2 cellular contexts compared by ENCODE assay signal in the genomic region with DNA sequence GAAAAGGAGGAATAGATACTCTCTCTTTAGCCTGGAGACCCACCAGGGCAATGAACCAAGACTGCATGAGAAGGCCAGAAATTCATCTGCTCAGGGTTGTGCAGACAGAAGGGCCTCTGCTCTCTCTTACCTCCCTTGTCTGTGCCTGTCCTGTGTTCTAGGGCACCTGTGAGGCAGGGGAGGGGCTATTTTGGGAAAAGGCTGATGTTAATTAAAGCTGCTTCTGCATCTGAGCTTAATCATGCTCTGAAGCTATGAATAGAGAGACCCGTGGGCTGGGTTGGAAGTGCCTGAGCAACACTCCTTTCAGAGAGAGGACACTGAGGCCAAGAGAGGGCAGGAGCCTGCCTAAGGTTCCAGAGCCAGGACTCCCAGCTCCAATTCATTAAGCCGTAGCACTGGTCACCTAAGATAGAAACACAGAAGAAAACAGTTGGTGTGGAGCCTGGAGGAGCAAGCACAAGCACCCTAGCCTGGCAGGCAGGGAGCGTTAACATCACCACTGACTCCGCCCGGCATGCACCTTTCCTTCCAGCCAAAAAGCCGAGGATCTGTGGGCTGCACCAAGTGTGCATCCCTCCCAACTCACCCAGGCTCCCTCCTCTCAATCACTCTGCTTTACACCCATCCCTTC.
TF ChIP-seq lines count a peak whose summit lies in the region.

No MANE protein-coding gene starts in this region.

TF ChIP-seq in HCT116, 20 proteins besides CTCF, POLR2A, EP300 and RAD21:
- TF ChIP-seq ZNF274 (IDR thresholded peaks at IDR 0.05; ENCODE audit: low read depth, low read length) = no peak
- TF ChIP-seq, protein P1, sequence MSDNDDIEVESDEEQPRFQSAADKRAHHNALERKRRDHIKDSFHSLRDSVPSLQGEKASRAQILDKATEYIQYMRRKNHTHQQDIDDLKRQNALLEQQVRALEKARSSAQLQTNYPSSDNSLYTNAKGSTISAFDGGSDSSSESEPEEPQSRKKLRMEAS (IDR thresholded peaks at IDR 0.05) = no peak
- TF ChIP-seq ZFX (IDR thresholded peaks at IDR 0.05) = no peak
- TF ChIP-seq, protein P2, sequence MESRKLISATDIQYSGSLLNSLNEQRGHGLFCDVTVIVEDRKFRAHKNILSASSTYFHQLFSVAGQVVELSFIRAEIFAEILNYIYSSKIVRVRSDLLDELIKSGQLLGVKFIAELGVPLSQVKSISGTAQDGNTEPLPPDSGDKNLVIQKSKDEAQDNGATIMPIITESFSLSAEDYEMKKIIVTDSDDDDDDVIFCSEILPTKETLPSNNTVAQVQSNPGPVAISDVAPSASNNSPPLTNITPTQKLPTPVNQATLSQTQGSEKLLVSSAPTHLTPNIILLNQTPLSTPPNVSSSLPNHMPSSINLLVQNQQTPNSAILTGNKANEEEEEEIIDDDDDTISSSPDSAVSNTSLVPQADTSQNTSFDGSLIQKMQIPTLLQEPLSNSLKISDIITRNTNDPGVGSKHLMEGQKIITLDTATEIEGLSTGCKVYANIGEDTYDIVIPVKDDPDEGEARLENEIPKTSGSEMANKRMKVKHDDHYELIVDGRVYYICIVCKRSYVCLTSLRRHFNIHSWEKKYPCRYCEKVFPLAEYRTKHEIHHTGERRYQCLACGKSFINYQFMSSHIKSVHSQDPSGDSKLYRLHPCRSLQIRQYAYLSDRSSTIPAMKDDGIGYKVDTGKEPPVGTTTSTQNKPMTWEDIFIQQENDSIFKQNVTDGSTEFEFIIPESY (IDR thresholded peaks at IDR 0.05; ENCODE audit: extremely low read depth, insufficient replicate concordance, low read length) = no peak

TF ChIP-seq in SK-N-SH, 30 proteins besides CTCF, POLR2A, EP300 and RAD21:
- TF ChIP-seq NFIC (IDR thresholded peaks at IDR 0.05; ENCODE audit: borderline replicate concordance) = no peak
- TF ChIP-seq, protein P3, sequence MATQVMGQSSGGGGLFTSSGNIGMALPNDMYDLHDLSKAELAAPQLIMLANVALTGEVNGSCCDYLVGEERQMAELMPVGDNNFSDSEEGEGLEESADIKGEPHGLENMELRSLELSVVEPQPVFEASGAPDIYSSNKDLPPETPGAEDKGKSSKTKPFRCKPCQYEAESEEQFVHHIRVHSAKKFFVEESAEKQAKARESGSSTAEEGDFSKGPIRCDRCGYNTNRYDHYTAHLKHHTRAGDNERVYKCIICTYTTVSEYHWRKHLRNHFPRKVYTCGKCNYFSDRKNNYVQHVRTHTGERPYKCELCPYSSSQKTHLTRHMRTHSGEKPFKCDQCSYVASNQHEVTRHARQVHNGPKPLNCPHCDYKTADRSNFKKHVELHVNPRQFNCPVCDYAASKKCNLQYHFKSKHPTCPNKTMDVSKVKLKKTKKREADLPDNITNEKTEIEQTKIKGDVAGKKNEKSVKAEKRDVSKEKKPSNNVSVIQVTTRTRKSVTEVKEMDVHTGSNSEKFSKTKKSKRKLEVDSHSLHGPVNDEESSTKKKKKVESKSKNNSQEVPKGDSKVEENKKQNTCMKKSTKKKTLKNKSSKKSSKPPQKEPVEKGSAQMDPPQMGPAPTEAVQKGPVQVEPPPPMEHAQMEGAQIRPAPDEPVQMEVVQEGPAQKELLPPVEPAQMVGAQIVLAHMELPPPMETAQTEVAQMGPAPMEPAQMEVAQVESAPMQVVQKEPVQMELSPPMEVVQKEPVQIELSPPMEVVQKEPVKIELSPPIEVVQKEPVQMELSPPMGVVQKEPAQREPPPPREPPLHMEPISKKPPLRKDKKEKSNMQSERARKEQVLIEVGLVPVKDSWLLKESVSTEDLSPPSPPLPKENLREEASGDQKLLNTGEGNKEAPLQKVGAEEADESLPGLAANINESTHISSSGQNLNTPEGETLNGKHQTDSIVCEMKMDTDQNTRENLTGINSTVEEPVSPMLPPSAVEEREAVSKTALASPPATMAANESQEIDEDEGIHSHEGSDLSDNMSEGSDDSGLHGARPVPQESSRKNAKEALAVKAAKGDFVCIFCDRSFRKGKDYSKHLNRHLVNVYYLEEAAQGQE (IDR thresholded peaks at IDR 0.05; ENCODE audit: low read depth, low read length) = no peak
TF ChIP-seq in SK-N-SH: peak in this region for 0.
